8 cellular contexts compared by ENCODE assay signal in genomic region chrX:117871796-117872195, GRCh38.
"Had no signal": no experiment of that assay in that cellular context is flagged by ENCODE, and none has a peak within 500 bp of the region (broad histone marks: within the 10 kb centered on the region; RNA-seq: fewer than 3 reads in every experiment).

No MANE protein-coding gene starts in this region.

- H3K36me3 Mint-ChIP-seq: IgD-negative memory B cell had no signal

- ATAC-seq: HepG2, K562 had no signal

- H3K27ac Mint-ChIP-seq: IgD-negative memory B cell had no signal

- FAIRE-seq: HepG2, HTR-8/SVneo, K562 had no signal

- H3K4me3 ChIP-seq: K562 had no signal

- H3K4me3 Mint-ChIP-seq: IgD-negative memory B cell had no signal

- DNase-seq: IMR-90, KBM-7, KG1 had no signal

- H3K4me1 Mint-ChIP-seq: IgD-negative memory B cell had no signal

- H3K27ac ChIP-seq: HL-60 had no signal
